17 cellular contexts compared by ENCODE assay signal in genomic region chr6:48979806-48980205, GRCh38.
"Had no signal": no experiment of that assay in that cellular context is flagged by ENCODE, and none has a peak within 500 bp of the region (broad histone marks: within the 10 kb centered on the region; RNA-seq: fewer than 3 reads in every experiment).

No MANE protein-coding gene starts in this region.

- H3K9me3 ChIP-seq: esophagus muscularis mucosa, lower lobe of right lung had no signal

- H3K27me3 ChIP-seq: dorsolateral prefrontal cortex, esophagus muscularis mucosa, foreskin keratinocyte, heart right ventricle, left lung had no signal

- H3K36me3 ChIP-seq: esophagus muscularis mucosa, heart right ventricle, left lung, lower lobe of right lung had no signal

- ATAC-seq: foreskin keratinocyte, heart right ventricle, left cardiac atrium, left lung, left ventricle myocardium superior had no signal

- H3K27ac ChIP-seq: coronary artery, dorsolateral prefrontal cortex, esophagus muscularis mucosa, foreskin keratinocyte, heart right ventricle, left lung, lower lobe of right lung had no signal

- H3K4me1 ChIP-seq: esophagus muscularis mucosa, foreskin keratinocyte, heart right ventricle, left lung, lower lobe of right lung had no signal

- H3K4me3 ChIP-seq: coronary artery, dorsolateral prefrontal cortex, esophagus muscularis mucosa, heart right ventricle, left lung, lower lobe of right lung had no signal

- DNase-seq: dermis blood vessel endothelial cell; dorsolateral prefrontal cortex; effector CD4-positive, alpha-beta T cell; effector memory CD4-positive, alpha-beta T cell; foreskin keratinocyte; glutamatergic neuron; head of caudate nucleus; heart right ventricle; hippocampal formation; left cardiac atrium; left lung; left ventricle myocardium superior; lower lobe of right lung; mesenchymal stem cell; midbrain had no signal
